Comparison of ENCODE assay signal across 8 cellular contexts in the genomic region with DNA sequence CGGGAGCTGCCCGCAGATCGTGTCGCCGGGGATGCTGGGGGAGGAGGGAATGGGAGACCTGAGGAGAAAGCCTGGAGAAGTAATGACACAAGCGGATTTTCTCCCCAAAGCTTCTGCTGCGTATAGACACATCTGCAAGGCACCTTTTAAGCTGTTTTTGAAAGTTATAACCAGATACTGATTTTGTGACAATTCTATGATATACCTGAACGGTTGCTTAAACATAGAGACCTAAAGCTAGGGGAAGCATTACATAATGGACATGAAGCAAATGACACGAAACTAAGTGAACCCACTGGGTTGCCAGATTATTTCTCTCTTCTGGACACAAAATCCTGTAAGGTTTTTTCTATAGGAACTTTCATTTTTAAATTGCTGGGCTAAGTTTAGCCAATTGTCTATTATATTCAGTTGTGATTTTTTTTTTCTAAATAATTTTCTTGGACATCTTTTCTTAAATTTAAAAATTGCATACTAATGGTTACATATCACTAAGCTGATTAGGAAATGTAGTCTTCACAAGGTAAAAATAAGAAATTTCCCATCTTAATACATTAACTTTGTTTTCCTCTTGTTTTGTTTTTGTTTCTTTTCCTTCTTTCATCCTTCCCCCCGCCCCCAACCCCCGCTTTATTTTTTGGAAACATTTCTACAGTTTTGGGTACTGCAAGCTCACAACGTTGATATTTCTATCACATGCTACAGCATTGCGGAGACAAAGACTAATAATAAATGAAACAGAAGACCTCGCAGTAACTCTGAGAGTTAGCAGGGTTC. TPM values are rescaled to one million over a fixed set of nuclear protein-coding genes. Genes with fewer than 3 reads are reported as not detected.
DNase-seq lines count a peak whose midpoint lies in the region; ATAC-seq and TF ChIP-seq lines count a peak whose summit lies in the region.

No MANE protein-coding gene starts in this region.

- H3K27me3 ChIP-seq in SJCRH30: no peaks in the 10 kb centered on the region

- no peak for TF ChIP-seq CTCF in fibroblast of the aortic adventitia (IDR thresholded peaks at IDR 0.05; ENCODE audit: insufficient read depth, low read length)

- H3K27ac ChIP-seq in SJCRH30: peak overlapping the region; percentile 53

- peaks cover 16% of the 10 kb centered on the region for H3K4me1 ChIP-seq in SJCRH30

- H3K9me3 ChIP-seq in SJCRH30 (replicated peaks): no peaks in the 10 kb centered on the region

- DNase-seq in DMS79 treated with DMSO at 0.1 percent for 48 hours (lab: John Stamatoyannopoulos, UW): peak; percentile 67
- DNase-seq in DMS79 (lab: John Stamatoyannopoulos, UW): no peak
- DNase-seq in SJCRH30: peak in 1 of 2 experiments; percentile 15
- DNase-seq in fibroblast of the aortic adventitia (ENCODE audit: low read depth): no peak
- DNase-seq in skeletal muscle cell (ENCODE audit: low read depth): no peak
- no peak for DNase-seq in stimulated activated CD4-positive, alpha-beta T cell treated with anti-CD3 and anti-CD28 coated beads, Interleukin-2, amount 100 ng/mL, for 24 hours
- no peak for DNase-seq in NCI-H526 treated with DMSO at 0.1 percent for 48 hours (lab: John Stamatoyannopoulos, UW)

- H3K4me3 ChIP-seq in SJCRH30 (peak overlapping the region; percentile 98), fibroblast of the aortic adventitia (ENCODE audit: low read depth, low read length) (peak overlapping the region; percentile 82), skeletal muscle cell (ENCODE audit: low read depth, low read length) (peak overlapping the region; percentile 92)

- H3K36me3 ChIP-seq in SJCRH30: no peaks in the 10 kb centered on the region

- ATAC-seq in HG03354 (IDR thresholded peaks at IDR 0.05; ENCODE audit: poor library complexity, severe bottlenecking, unreplicated experiment): no peak

RNA-seq across cellular contexts. Expression of a gene that starts 1.3 kb away (rescaled TPM):
- 13.6 and 14.6 TPM in 2 replicates for total RNA-seq in SJCRH30 (2014; rRNA removed; shearing (Covaris generic))
- 1.5 and 5.2 TPM in 2 replicates for total RNA-seq in fibroblast of the aortic adventitia (ENCODE audit: low replicate concordance)
